22 cellular contexts compared by ENCODE assay signal in genomic region chr1:18479484-18479883, GRCh38. TPM values are rescaled to one million over a fixed set of nuclear protein-coding genes. Genes with fewer than 3 reads are reported as not detected.
DNase-seq lines count a peak whose midpoint lies in the region; ATAC-seq and TF ChIP-seq lines count a peak whose summit lies in the region.
"Had no signal": no experiment of that assay in that cellular context is flagged by ENCODE, and none has a peak within 500 bp of the region (broad histone marks: within the 10 kb centered on the region; RNA-seq: fewer than 3 reads in every experiment).

No MANE protein-coding gene starts in this region.

- no peak overlapping the region for H2BK20ac ChIP-seq in H9 (ENCODE audit: low read depth, low read length, poor library complexity, severe bottlenecking)

- no peak overlapping the region for H3K18ac ChIP-seq in H9 (ENCODE audit: insufficient read length, low read depth, low read length)

- TF ChIP-seq CTCF in H9 (conservative IDR thresholded peaks at IDR 0.05) (no peak), chondrocyte (IDR thresholded peaks at IDR 0.05) (no peak), WERI-Rb-1 (IDR thresholded peaks at IDR 0.05; ENCODE audit: low read depth, low read length) (no peak)

- H3K27ac ChIP-seq in BLaER1 (peak overlapping the region; percentile 97), H9 (ENCODE audit: insufficient read length, low read depth, low read length) (no peak overlapping the region), WERI-Rb-1 (no peak overlapping the region)
- H3K27ac ChIP-seq: skin epidermis, thoracic aorta had no signal

- no peak overlapping the region for H3K56ac ChIP-seq in H9 (ENCODE audit: insufficient read length, low read depth, low read length)

- no peak overlapping the region for H4K8ac ChIP-seq in H9 (replicated peaks; ENCODE audit: insufficient read length, low read depth, low read length)

- no peaks in the 10 kb centered on the region; the same call in 1 of the 2 replicates for H3K79me2 ChIP-seq in H9 (ENCODE audit: insufficient read depth, low read length)

- H3K4me3 ChIP-seq in BLaER1: no peak overlapping the region
- no peak overlapping the region for H3K4me3 ChIP-seq in WERI-Rb-1 (ENCODE audit: low read depth, low read length)
- H3K4me3 ChIP-seq: prostate gland, skin epidermis, thoracic aorta had no signal

- H2BK15ac ChIP-seq in H9 (ENCODE audit: low read depth, low read length): no peak overlapping the region

- H3K4me1 ChIP-seq in BLaER1 (peaks cover 82% of the 10 kb centered on the region), H9 (ENCODE audit: insufficient read depth, low read length) (peaks cover 15% of the 10 kb centered on the region; the same call in 1 of the 2 replicates)
- H3K4me1 ChIP-seq: prostate gland had no signal

- no peak for ATAC-seq in HG03175 (IDR thresholded peaks at IDR 0.05; ENCODE audit: unreplicated experiment)
- ATAC-seq: activated T-cell treated with anti-CD3 and anti-CD28 coated beads, Interleukin-2, amount 50 U/mL, for 4 hours; stimulated activated effector memory CD8-positive, alpha-beta T cell treated with anti-CD3 and anti-CD28 coated beads, Interleukin-12 subunit alpha, Interleukin-12 subunit beta, amount 100 ng/mL, for 72 hours had no signal

- H2BK12ac ChIP-seq in H9 (ENCODE audit: insufficient read length, low read depth, low read length): no peak overlapping the region

- no peak overlapping the region for H3K23ac ChIP-seq in H9 (ENCODE audit: insufficient read length, low read depth, low read length)

- H3K36me3 ChIP-seq in BLaER1 (no peaks in the 10 kb centered on the region), WERI-Rb-1 (no peaks in the 10 kb centered on the region)
- H3K36me3 ChIP-seq: prostate gland, thoracic aorta had no signal

- no peak overlapping the region for H2AFZ ChIP-seq in H9 (ENCODE audit: low read length)

- H4K91ac ChIP-seq in H9 (ENCODE audit: insufficient read length, low read depth, low read length): peak overlapping the region; percentile 11

- H3K27me3 ChIP-seq in BLaER1 (no peaks in the 10 kb centered on the region), H9 (ENCODE audit: insufficient read depth, low read length) (no peaks in the 10 kb centered on the region), WERI-Rb-1 (ENCODE audit: insufficient read depth, low read depth, severe bottlenecking) (no peaks in the 10 kb centered on the region)

- no peak overlapping the region for H4K5ac ChIP-seq in H9 (ENCODE audit: insufficient read length, low read depth, low read length)

- H3K4me1 Mint-ChIP-seq in H9 (peaks cover 47 to 56% of the 10 kb centered on the region in 2 experiments), chondrocyte (ENCODE audit: low read depth) (peaks cover 6% of the 10 kb centered on the region)

- peak overlapping the region; percentile 98 for H3K4me2 ChIP-seq in BLaER1
- no peak overlapping the region for H3K4me2 ChIP-seq in H9 (ENCODE audit: insufficient read depth, insufficient read length, low read length)

- WGBS in H9 (ENCODE audit: extremely low coverage, insufficient read length, low lambda C conversion rate): no CpG with 5 or more reads among the region's 8 CpGs

- no peak overlapping the region for H3K14ac ChIP-seq in H9 (ENCODE audit: insufficient read depth, low read length)

- no peak overlapping the region for H2BK5ac ChIP-seq in H9 (ENCODE audit: insufficient read length, low read length)

- DNase-seq in H9: no peak
- DNase-seq in chondrocyte (ENCODE audit: low spot score): peak; percentile 17
- DNase-seq in renal cortical epithelial cell (ENCODE audit: low read depth): peak; percentile 19
- DNase-seq in WERI-Rb-1: no peak
- no peak for DNase-seq in NCI-H187 (lab: John Stamatoyannopoulos, UW)
- no peak for DNase-seq in stimulated activated naive CD4-positive, alpha-beta T cell treated with Interleukin-2 at 50 U/mL for 16 hours (lab: John Stamatoyannopoulos, UW)
- DNase-seq: activated CD4-positive, CD25-positive, alpha-beta regulatory T cell treated with anti-CD3 and anti-CD28 coated beads, Interleukin-2, amount 50 U/mL, for 72 hours; activated naive CD4-positive, alpha-beta T cell treated with anti-CD3 and anti-CD28 coated beads, Interleukin-2, amount 50 U/mL, for 16 hours; activated T-cell treated with anti-CD3 and anti-CD28 coated beads, Interleukin-2, amount 50 U/mL, for 4 hours; cerebellar nuclear complex; Kasumi-1; NCI-H1092 treated with DMSO at 0.1 percent for 48 hours; NCI-H2029; stimulated activated CD4-positive, alpha-beta T cell treated with anti-CD3 and anti-CD28 coated beads, Interleukin-2, amount 100 ng/mL, for 24 hours had no signal

- no peak overlapping the region for H2BK120ac ChIP-seq in H9 (ENCODE audit: low read depth, low read length, poor library complexity, severe bottlenecking)

- no peak overlapping the region for H3K4ac ChIP-seq in H9 (ENCODE audit: low read depth, low read length)

- H3K27ac Mint-ChIP-seq in H9: peak overlapping the region in 2 of 3 experiments; percentile 91 to 99; a peak in 2 of 7 replicates
- H3K27ac Mint-ChIP-seq in chondrocyte (ENCODE audit: unreplicated experiment): no peak overlapping the region
- H3K27ac Mint-ChIP-seq: stimulated activated effector memory CD8-positive, alpha-beta T cell treated with anti-CD3 and anti-CD28 coated beads, Interleukin-12 subunit alpha, Interleukin-12 subunit beta, amount 100 ng/mL, for 72 hours had no signal

- H3K9me3 ChIP-seq in BLaER1 (no peaks in the 10 kb centered on the region), H9 (ENCODE audit: control insufficient read depth, low read depth, low read length) (no peaks in the 10 kb centered on the region), WERI-Rb-1 (ENCODE audit: severe bottlenecking) (no peaks in the 10 kb centered on the region)
- H3K9me3 ChIP-seq: prostate gland, thoracic aorta had no signal

- no peak overlapping the region; a peak in 1 of 5 replicates for H3K4me3 Mint-ChIP-seq in H9
- H3K4me3 Mint-ChIP-seq in chondrocyte (ENCODE audit: unreplicated experiment): no peak overlapping the region
- H3K4me3 Mint-ChIP-seq: activated T-cell treated with anti-CD3 and anti-CD28 coated beads, Interleukin-2, amount 50 U/mL, for 4 hours; stimulated activated effector memory CD8-positive, alpha-beta T cell treated with anti-CD3 and anti-CD28 coated beads, Interleukin-12 subunit alpha, Interleukin-12 subunit beta, amount 100 ng/mL, for 72 hours had no signal

- no peak overlapping the region for H3T11ph ChIP-seq in H9 (ENCODE audit: low read length)

- peaks cover 14 to 18% (median 18%) of the 10 kb centered on the region in 3 experiments for H3K36me3 Mint-ChIP-seq in H9 (ENCODE audit: insufficient read depth in 1 of 3, low read depth in 3 of 3)
- H3K36me3 Mint-ChIP-seq in chondrocyte (ENCODE audit: low read depth): no peaks in the 10 kb centered on the region
- H3K36me3 Mint-ChIP-seq: stimulated activated effector memory CD8-positive, alpha-beta T cell treated with anti-CD3 and anti-CD28 coated beads, Interleukin-12 subunit alpha, Interleukin-12 subunit beta, amount 100 ng/mL, for 72 hours had no signal

- H4K20me1 ChIP-seq in BLaER1 (no peaks in the 10 kb centered on the region), H9 (ENCODE audit: control insufficient read depth, insufficient read depth, insufficient read length) (no peaks in the 10 kb centered on the region)

- H3K9me3 Mint-ChIP-seq in H9: peaks cover 0 to 9% of the 10 kb centered on the region in 2 experiments; a peak in 4 of 5 replicates
- no peaks in the 10 kb centered on the region for H3K9me3 Mint-ChIP-seq in chondrocyte (ENCODE audit: low read depth)
- H3K9me3 Mint-ChIP-seq: activated T-cell treated with anti-CD3 and anti-CD28 coated beads, Interleukin-2, amount 50 U/mL, for 4 hours; stimulated activated effector memory CD8-positive, alpha-beta T cell treated with anti-CD3 and anti-CD28 coated beads, Interleukin-12 subunit alpha, Interleukin-12 subunit beta, amount 100 ng/mL, for 72 hours had no signal

- H3K23me2 ChIP-seq in H9 (ENCODE audit: insufficient read length, low read depth, low read length, poor library complexity, severe bottlenecking): no peaks in the 10 kb centered on the region

- H3K9ac ChIP-seq in BLaER1 (peak overlapping the region; percentile 87; the same call in 1 of the 2 replicates), H9 (ENCODE audit: extremely low read depth, insufficient read length, low read length) (no peak overlapping the region)

- no peaks in the 10 kb centered on the region for H3K79me1 ChIP-seq in H9 (ENCODE audit: insufficient read depth, low read depth, low read length, poor library complexity, severe bottlenecking)

- H3K27me3 Mint-ChIP-seq in H9 (ENCODE audit: low read depth): no peaks in the 10 kb centered on the region
- peaks cover under 1% of the 10 kb centered on the region for H3K27me3 Mint-ChIP-seq in chondrocyte (ENCODE audit: low read depth)

- no peak overlapping the region for H2AK5ac ChIP-seq in H9 (ENCODE audit: insufficient read length, low read length)

RNA-seq across cellular contexts. Expression of gene KLHDC7A, which starts 1.2 kb away (rescaled TPM):
- total RNA-seq in H9 (2021): 11.4 and 11.6 TPM in 2 replicates
- total RNA-seq in chondrocyte: 0.07 to 0.08 TPM in 2 of 3 replicates, not detected in the other
- 5.2 and 28.3 TPM in 2 replicates for total RNA-seq in renal cortical epithelial cell
- total RNA-seq: activated CD8-positive, alpha-beta memory T cell treated with anti-CD3 and anti-CD28 coated beads for 36 hours; activated T-cell treated with anti-CD3 and anti-CD28 coated beads, Interleukin-2, amount 50 U/mL, for 4 hours; fibroblast of villous mesenchyme; thoracic aorta had no signal

Comparison
In these comparisons a context has a peak if more than half of its experiments do, and no peak if none do; other contexts are left out.
1. DNase-seq: peak in chondrocyte (single experiment) and renal cortical epithelial cell (single experiment); none in H9 (single experiment), WERI-Rb-1 (single experiment), NCI-H187 (0 of 2) and stimulated activated naive CD4-positive, alpha-beta T cell treated with Interleukin-2 at 50 U/mL for 16 hours (single experiment).